Comparison of ENCODE assay signal across 8 cellular contexts in genomic region chr7:130912910-130913720, GRCh38.
DNase-seq lines count a peak whose midpoint lies in the region; ATAC-seq and TF ChIP-seq lines count a peak whose summit lies in the region.

No MANE protein-coding gene starts in this region.

- H3K4me2 ChIP-seq in PC-3 (ENCODE audit: low read length), result peak overlapping the region; percentile 92

- H3K27me3 ChIP-seq in PC-3 (ENCODE audit: low read length) (no peaks in the 10 kb centered on the region), prostate gland (replicated peaks; ENCODE audit: insufficient read depth) (no peaks in the 10 kb centered on the region)

- H3K4me3 ChIP-seq in PC-3 (ENCODE audit: low read length), result peak overlapping the region; percentile 92
- peak overlapping the region; percentile 71 for H3K4me3 ChIP-seq in fibroblast of pulmonary artery (replicated peaks; ENCODE audit: low read depth, low read length)
- H3K4me3 ChIP-seq in prostate gland, result peak overlapping the region; percentile 18 to 27

- TF ChIP-seq CTCF in PC-3 (conservative IDR thresholded peaks at IDR 0.05; ENCODE audit: low read depth, low read length) (no peak), fibroblast of pulmonary artery (IDR thresholded peaks at IDR 0.05; ENCODE audit: low read length, missing control alignments) (no peak), prostate gland (IDR thresholded peaks at IDR 0.05) (no peak)

- no peak overlapping the region for H2AFZ ChIP-seq in PC-3 (ENCODE audit: low read length)

- H3K27me3 Mint-ChIP-seq in activated T-cell treated with anti-CD3 and anti-CD28 coated beads, Interleukin-2, amount 50 U/mL, for 72 hours (ENCODE audit: low read depth), result no peaks in the 10 kb centered on the region

- POLR2A ChIA-PET in PC-3 (lab: Charles Lee; ENCODE audit: unreplicated experiment), result interaction anchor here (0.5 to 2.5 kb wide), 15 partner anchors 10 to 1245 kb away, joined by 3 to 49 read pairs (median 4); no protein-coding TSS in a partner anchor

- ATAC-seq in HG03095 (IDR thresholded peaks at IDR 0.05; ENCODE audit: unreplicated experiment) (peak; percentile 84), PC-3 (peak; percentile 52)
- ATAC-seq in activated T-cell treated with anti-CD3 and anti-CD28 coated beads, Interleukin-2, amount 50 U/mL, for 72 hours (replicated peaks in 1 of 2), result peak; percentile 74 to 81

- H3K79me2 ChIP-seq in PC-3 (ENCODE audit: low read length), result peaks cover 88% of the 10 kb centered on the region

- intact Hi-C loops in PC-3 (cut with micrococcal nuclease) (loop anchor here (1.0 to 2.0 kb wide), 4 partner anchors 9 to 84 kb away; no protein-coding TSS in a partner anchor), prostate gland (cut with DNase I) (no loop called here)

- 12% methylated on average over 17 of the region's 17 CpGs for WGBS in prostate gland

- H3K9me3 ChIP-seq in PC-3 (ENCODE audit: low read length) (no peaks in the 10 kb centered on the region), prostate gland (no peaks in the 10 kb centered on the region)

- H3K4me1 ChIP-seq in PC-3 (ENCODE audit: insufficient read depth, low read length), result peaks cover 57% of the 10 kb centered on the region
- peaks cover 19% of the 10 kb centered on the region for H3K4me1 ChIP-seq in prostate gland (replicated peaks)

- peak overlapping the region; percentile 94 for H3K9ac ChIP-seq in PC-3 (ENCODE audit: low read length)

- no TSS peak for BruUV-seq in PC-3 (replicated peaks; lab: Mats Ljungman, UMichigan)

- TF ChIP-seq POLR2A in prostate gland (IDR thresholded peaks at IDR 0.05), result no peak

- peak overlapping the region; percentile 98 for H3K27ac Mint-ChIP-seq in activated T-cell treated with anti-CD3 and anti-CD28 coated beads, Interleukin-2, amount 50 U/mL, for 72 hours

- H4K20me1 ChIP-seq in PC-3 (ENCODE audit: low read length), result peaks cover 27% of the 10 kb centered on the region

- CTCF ChIA-PET in PC-3 (lab: Charles Lee), result interaction anchor here (0.6 to 2.6 kb wide), 7 partner anchors 16 to 127 kb away, joined by 3 to 14 read pairs (median 5); no protein-coding TSS in a partner anchor

- H3K9me3 Mint-ChIP-seq in activated T-cell treated with anti-CD3 and anti-CD28 coated beads, Interleukin-2, amount 50 U/mL, for 72 hours, result no peaks in the 10 kb centered on the region

- H3K36me3 ChIP-seq in PC-3 (ENCODE audit: low read depth, low read length), result peaks cover 37% of the 10 kb centered on the region
- H3K36me3 ChIP-seq in prostate gland, result no peaks in the 10 kb centered on the region

- H3K27ac ChIP-seq in PC-3 (ENCODE audit: low read length), result peak overlapping the region; percentile 99
- peak overlapping the region; percentile 69 to 76 for H3K27ac ChIP-seq in prostate gland

- H3F3A ChIP-seq in PC-3 (ENCODE audit: low read length, unreplicated experiment), result peaks cover 47% of the 10 kb centered on the region

- peaks cover 40 to 55% of the 10 kb centered on the region in 2 donors for H3K36me3 Mint-ChIP-seq in activated T-cell treated with anti-CD3 and anti-CD28 coated beads, Interleukin-2, amount 50 U/mL, for 72 hours (ENCODE audit: insufficient read depth in 2 of 2)

- no peaks in the 10 kb centered on the region for H3K9me2 ChIP-seq in PC-3 (replicated peaks; ENCODE audit: low read length)

- peaks cover 94% of the 10 kb centered on the region for H3K4me1 Mint-ChIP-seq in activated T-cell treated with anti-CD3 and anti-CD28 coated beads, Interleukin-2, amount 50 U/mL, for 72 hours (ENCODE audit: low read depth)

- DNase-seq in SKM-1 treated with dmso at 0.1 percent for 144 hours (lab: John Stamatoyannopoulos, UW; ENCODE audit: unreplicated experiment), result peak; percentile 67
- DNase-seq in SKM-1 (lab: John Stamatoyannopoulos, UW; ENCODE audit: unreplicated experiment), result no peak
- peak; percentile 96 for DNase-seq in PC-3
- DNase-seq in activated T-cell treated with anti-CD3 and anti-CD28 coated beads, Interleukin-2, amount 50 U/mL, for 72 hours, result peak; percentile 86 to 92
- peak; percentile 98 for DNase-seq in fibroblast of pulmonary artery (ENCODE audit: low read depth)
- no peak for DNase-seq in prostate gland (ENCODE audit: low spot score)
- DNase-seq in ureter (ENCODE audit: low spot score), result peak; percentile 65

- H3K4me3 Mint-ChIP-seq in activated T-cell treated with anti-CD3 and anti-CD28 coated beads, Interleukin-2, amount 50 U/mL, for 72 hours, result peak overlapping the region; percentile 78 to 92

Comparison
In these comparisons a context has a peak if more than half of its experiments do, and no peak if none do; other contexts are left out.
1. DNase-seq: peak in SKM-1 treated with dmso at 0.1 percent for 144 hours (single experiment), PC-3 (single experiment), activated T-cell treated with anti-CD3 and anti-CD28 coated beads, Interleukin-2, amount 50 U/mL, for 72 hours (2 of 2), fibroblast of pulmonary artery (single experiment) and ureter (single experiment); none in SKM-1 (single experiment) and prostate gland (single experiment).
2. H3K4me3 ChIP-seq: peak in every context shown above with its lines; median percentile 92 in PC-3; 71 in fibroblast of pulmonary artery; 22 in prostate gland.
3. Peak in every context shown above with its lines, with median percentiles within 50 percentile points of each other: ATAC-seq.